Comparison of ENCODE assay signal across 18 cellular contexts in genomic region chr11:44747836-44748235, GRCh38. TPM values are rescaled to one million over a fixed set of nuclear protein-coding genes. Genes with fewer than 3 reads are reported as not detected.
A peak's percentile ranks its signal among the peaks of the same experiment; 100 is the strongest.
DNase-seq lines count a peak whose midpoint lies in the region; ATAC-seq, FAIRE-seq and TF ChIP-seq lines count a peak whose summit lies in the region.
"Had no signal": no experiment of that assay in that cellular context is flagged by ENCODE, and none has a peak within 500 bp of the region (broad histone marks: within the 10 kb centered on the region; RNA-seq: fewer than 3 reads in every experiment).

No MANE protein-coding gene starts in this region.

- no peaks in the 10 kb centered on the region for H3K9me3 Mint-ChIP-seq in CD4-positive, CD25-positive, alpha-beta regulatory T cell
- peaks cover 0 to 3% (median 0%) of the 10 kb centered on the region in 8 donors for H3K9me3 Mint-ChIP-seq in CD4-positive, alpha-beta memory T cell
- no peaks in the 10 kb centered on the region for H3K9me3 Mint-ChIP-seq in nephron

- no peak for DNase-seq in CD4-positive, CD25-positive, alpha-beta regulatory T cell
- no peak for DNase-seq in CD4-positive, alpha-beta memory T cell
- DNase-seq in H1 (ENCODE audit: low read depth in 1 of 2, low spot score in 2 of 2) (no peak), KBM-7 (no peak), MV-4-11 (lab: John Stamatoyannopoulos, UW) (no peak), H4 (ENCODE audit: low spot score) (no peak)
- DNase-seq: AML-193, Calu3, mesendoderm, NCI-H1092 treated with DMSO at 0.1 percent for 48 hours, NCI-H2081, NCI-H446, small intestine, T1000 had no signal

- H3K36me3 Mint-ChIP-seq in CD4-positive, CD25-positive, alpha-beta regulatory T cell, result peaks cover 21% of the 10 kb centered on the region
- H3K36me3 Mint-ChIP-seq in CD4-positive, alpha-beta memory T cell, result peaks cover 24 to 26% of the 10 kb centered on the region in 2 donors
- H3K36me3 Mint-ChIP-seq in nephron (ENCODE audit: low read depth), result no peaks in the 10 kb centered on the region

- no peak overlapping the region; the same call in 1 of the 2 replicates for H4K8ac ChIP-seq in H1 (ENCODE audit: extremely low read depth, insufficient read depth, low read length)

- peak overlapping the region; percentile 35; the same call in 1 of the 2 replicates for H2BK12ac ChIP-seq in H1 (ENCODE audit: low read depth, low read length)

- H3K4me3 ChIP-seq in CD4-positive, CD25-positive, alpha-beta regulatory T cell (ENCODE audit: low read depth, low read length), result no peak overlapping the region
- H3K4me3 ChIP-seq in CD4-positive, alpha-beta memory T cell (ENCODE audit: low read length in 2 of 2), result no peak overlapping the region
- no peak overlapping the region for H3K4me3 ChIP-seq in H1 (ENCODE audit: extremely low read depth in 1 of 4, insufficient read depth in 2 of 4, low read depth in 3 of 4, low read length in 4 of 4)

- whole genome bisulfite sequencing in H1 (ENCODE audit: extremely low coverage in 1 of 2, insufficient coverage in 1 of 2, insufficient read length in 1 of 2, insufficient replicate concordance in 2 of 2, low coverage in 1 of 2, low lambda C conversion rate in 2 of 2, missing lambda C conversion rate in 1 of 2), 2 experiments, result 86% methylated on average over 4 of the region's 5 CpGs; no CpG with 5 or more reads in 1 of the 2 experiments

- no peak overlapping the region for H4K5ac ChIP-seq in H1 (ENCODE audit: insufficient read length, low read depth, low read length)

- peak overlapping the region in 2 of 4 donors; percentile 13 to 17 for H3K4me3 Mint-ChIP-seq in CD4-positive, CD25-positive, alpha-beta regulatory T cell
- peak overlapping the region in 7 of 8 donors; percentile 29 to 80 (median 62) for H3K4me3 Mint-ChIP-seq in CD4-positive, alpha-beta memory T cell
- no peak overlapping the region for H3K4me3 Mint-ChIP-seq in nephron

- TF ChIP-seq CTCF in H1 (IDR thresholded peaks at IDR 0.05; ENCODE audit: control extremely low read depth in 1 of 3, insufficient read depth in 1 of 3, low read depth in 1 of 3, low read length in 3 of 3), result no peak
- no peak for TF ChIP-seq CTCF in nephron (IDR thresholded peaks at IDR 0.05; ENCODE audit: unreplicated experiment in 3 of 3)

- POLR2A ChIA-PET in CD4-positive, alpha-beta memory T cell (lab: Charles Lee; ENCODE audit: partially characterized antibody), result interaction anchor here (1.0 to 2.1 kb wide), 4 partner anchors 13 to 136 kb away, joined by 3 to 8 read pairs (median 3); no protein-coding TSS in a partner anchor
- POLR2A ChIA-PET in H1 (lab: Charles Lee; ENCODE audit: partially characterized antibody), result no interaction called here

- H2AFZ ChIP-seq in H1 (ENCODE audit: low read length), result no peak overlapping the region

- no peaks in the 10 kb centered on the region for H3K36me3 ChIP-seq in CD4-positive, CD25-positive, alpha-beta regulatory T cell (ENCODE audit: control insufficient read depth, insufficient read depth, low read length)
- no peaks in the 10 kb centered on the region for H3K36me3 ChIP-seq in CD4-positive, alpha-beta memory T cell (ENCODE audit: insufficient read depth, low read length)
- no peaks in the 10 kb centered on the region for H3K36me3 ChIP-seq in H1 (ENCODE audit: control insufficient read depth in 2 of 4, insufficient read depth in 4 of 4, low read length in 3 of 4)

- H2BK20ac ChIP-seq in H1 (ENCODE audit: low read length), result no peak overlapping the region

- intact Hi-C loops in CD4-positive, alpha-beta memory T cell (cut with micrococcal nuclease), result loop anchor here (2.0 kb wide), 1 partner anchor 19 kb away; no protein-coding TSS in a partner anchor

- TF ChIP-seq RAD21 in H1 (IDR thresholded peaks at IDR 0.05 in 1 of 2, conservative IDR thresholded peaks at IDR 0.05 in 1 of 2; ENCODE audit: low read depth in 2 of 2, low read length in 2 of 2), result no peak

- H3K9me3 ChIP-seq in CD4-positive, CD25-positive, alpha-beta regulatory T cell (ENCODE audit: control insufficient read depth in 2 of 2, low read length in 2 of 2), result no peaks in the 10 kb centered on the region
- H3K9me3 ChIP-seq in CD4-positive, alpha-beta memory T cell (ENCODE audit: control insufficient read depth in 1 of 2, low read length in 2 of 2), result no peaks in the 10 kb centered on the region
- no peaks in the 10 kb centered on the region for H3K9me3 ChIP-seq in H1 (ENCODE audit: insufficient read depth in 2 of 2, low read depth in 1 of 2, low read length in 1 of 2)

- no peak overlapping the region for H3K56ac ChIP-seq in H1 (replicated peaks; ENCODE audit: insufficient read length, low read depth, low read length)

- no peak for TF ChIP-seq POLR2A in H1 (IDR thresholded peaks at IDR 0.05; ENCODE audit: control extremely low read depth in 1 of 2, low read depth in 2 of 2, low read length in 2 of 2)

- CTCF ChIA-PET in CD4-positive, alpha-beta memory T cell (lab: Charles Lee; ENCODE audit: partially characterized antibody), result interaction anchor here (0.7 to 3.9 kb wide), 2 partner anchors 28 to 163 kb away, joined by 3 to 21 read pairs; no protein-coding TSS in a partner anchor
- CTCF ChIA-PET in H1 (lab: Charles Lee; ENCODE audit: partially characterized antibody), result interaction anchor here (0.8 to 2.3 kb wide), 10 partner anchors 8 to 191 kb away, joined by 3 to 9 read pairs (median 3); no protein-coding TSS in a partner anchor

- no peak for FAIRE-seq in H1 (lab: Jason Lieb, UNC)
- FAIRE-seq: frontal cortex, small intestine had no signal

- no peak overlapping the region for H3K4ac ChIP-seq in H1 (replicated peaks; ENCODE audit: insufficient read length, low read depth, low read length)

- no peaks in the 10 kb centered on the region for H3K79me1 ChIP-seq in H1 (ENCODE audit: low read depth, low read length)

- H3K27me3 ChIP-seq in CD4-positive, CD25-positive, alpha-beta regulatory T cell (ENCODE audit: control insufficient read depth, insufficient read depth, low read length), result no peaks in the 10 kb centered on the region
- no peaks in the 10 kb centered on the region for H3K27me3 ChIP-seq in CD4-positive, alpha-beta memory T cell (ENCODE audit: insufficient read depth, low read length)
- H3K27me3 ChIP-seq in H1 (replicated peaks in 1 of 4; ENCODE audit: control insufficient read depth in 3 of 4, extremely low read depth in 1 of 4, insufficient read depth in 3 of 4, low read length in 3 of 4), result peaks cover 0 to 16% (median 10%) of the 10 kb centered on the region in 4 experiments; a peak in 6 of 7 replicates

- no peak overlapping the region for H3K14ac ChIP-seq in H1 (ENCODE audit: insufficient read length)

- peaks cover 12 to 53% (median 22%) of the 10 kb centered on the region in 4 donors for H3K4me1 Mint-ChIP-seq in CD4-positive, CD25-positive, alpha-beta regulatory T cell
- peaks cover 51 to 91% (median 68%) of the 10 kb centered on the region in 4 donors for H3K4me1 Mint-ChIP-seq in CD4-positive, alpha-beta memory T cell
- peaks cover 57% of the 10 kb centered on the region for H3K4me1 Mint-ChIP-seq in nephron

- TF ChIP-seq EP300 in H1 (IDR thresholded peaks at IDR 0.05; ENCODE audit: borderline replicate concordance in 1 of 2, low read depth in 2 of 2, low read length in 2 of 2), result no peak

- H3K9ac ChIP-seq in H1 (replicated peaks in 1 of 4; ENCODE audit: extremely low read depth in 1 of 4, low read depth in 3 of 4, low read length in 3 of 4), result no peak overlapping the region

- H2BK120ac ChIP-seq in H1 (replicated peaks; ENCODE audit: low read depth, low read length), result peak overlapping the region; percentile 62

- 0 out of 2 replicates have a peak, but pooled peaks cover 2% of the 10 kb centered on the region for H3K23me2 ChIP-seq in H1 (ENCODE audit: low read depth, low read length)

- 0 out of 2 replicates have a peak overlapping the region, but pooled peaks have one; percentile 36 for H2BK15ac ChIP-seq in H1 (ENCODE audit: low read length)

- no peak for ATAC-seq in CD4-positive, CD25-positive, alpha-beta regulatory T cell (ENCODE audit: low read depth in 2 of 2)

- H3K27me3 Mint-ChIP-seq in CD4-positive, CD25-positive, alpha-beta regulatory T cell, result no peaks in the 10 kb centered on the region
- no peaks in the 10 kb centered on the region for H3K27me3 Mint-ChIP-seq in CD4-positive, alpha-beta memory T cell
- H3K27me3 Mint-ChIP-seq in nephron (ENCODE audit: low read depth), result no peaks in the 10 kb centered on the region

- peak overlapping the region; percentile 56 to 90 (median 73) for H3K27ac Mint-ChIP-seq in CD4-positive, CD25-positive, alpha-beta regulatory T cell
- peak overlapping the region; percentile 24 to 88 (median 67) for H3K27ac Mint-ChIP-seq in CD4-positive, alpha-beta memory T cell
- peak overlapping the region in 2 of 3 experiments; percentile 10 to 21 for H3K27ac Mint-ChIP-seq in nephron
- H3K27ac Mint-ChIP-seq: progenitor cell of endocrine pancreas had no signal

- no peak overlapping the region for H2AK5ac ChIP-seq in H1 (ENCODE audit: low read depth, low read length)

- H3K27ac ChIP-seq in CD4-positive, CD25-positive, alpha-beta regulatory T cell (ENCODE audit: insufficient read depth, low read length, poor library complexity, severe bottlenecking), result no peak overlapping the region
- peak overlapping the region; percentile 28 for H3K27ac ChIP-seq in CD4-positive, alpha-beta memory T cell (ENCODE audit: low read depth, low read length)
- no peak overlapping the region for H3K27ac ChIP-seq in H1 (ENCODE audit: low read depth, low read length)
- H3K27ac ChIP-seq: epithelial cell of prostate had no signal

- H3K4me2 ChIP-seq in H1 (ENCODE audit: insufficient read depth in 1 of 2, low read depth in 2 of 2, low read length in 2 of 2), result no peak overlapping the region

- in situ Hi-C loops in KBM-7 (cut with MboI; ENCODE audit: low pct_unique_long_range_greater_than_20kb, low sequenced_read_pairs), result no loop called here

- peak overlapping the region; percentile 11 for H4K91ac ChIP-seq in H1 (replicated peaks; ENCODE audit: insufficient read length, low read length)

- no peaks in the 10 kb centered on the region for H3K79me2 ChIP-seq in H1 (ENCODE audit: control insufficient read depth in 1 of 2, insufficient read depth in 2 of 2, low read length in 2 of 2)

- no peak overlapping the region for H3K23ac ChIP-seq in H1 (ENCODE audit: insufficient read length)

- no peak overlapping the region for H3K18ac ChIP-seq in H1 (ENCODE audit: extremely low read depth, low read length)

- H4K20me1 ChIP-seq in H1 (replicated peaks in 1 of 2; ENCODE audit: control insufficient read depth in 1 of 2, insufficient read depth in 2 of 2, low read length in 2 of 2), result no peaks in the 10 kb centered on the region

- peaks cover 16% of the 10 kb centered on the region for H3K4me1 ChIP-seq in CD4-positive, CD25-positive, alpha-beta regulatory T cell (ENCODE audit: control insufficient read depth, insufficient read depth, low read length, poor library complexity, severe bottlenecking)
- peaks cover 54% of the 10 kb centered on the region for H3K4me1 ChIP-seq in CD4-positive, alpha-beta memory T cell (ENCODE audit: insufficient read depth, low read length)
- H3K4me1 ChIP-seq in H1 (replicated peaks in 1 of 4; ENCODE audit: control insufficient read depth in 3 of 4, insufficient read depth in 4 of 4, low read length in 3 of 4), result peaks cover 2 to 5% (median 2%) of the 10 kb centered on the region in 4 experiments; a peak in 4 of 7 replicates

- no peak overlapping the region for H2BK5ac ChIP-seq in H1 (ENCODE audit: low read depth, low read length)

RNA-seq across cellular contexts. Expression of gene TSPAN18, which starts 21.1 kb away (rescaled TPM):
- total RNA-seq in CD4-positive, CD25-positive, alpha-beta regulatory T cell, result 36.9 TPM
- polyA plus RNA-seq in CD4-positive, CD25-positive, alpha-beta regulatory T cell, result 1 to 10 TPM; 3.2 to 5.9 (median 4.2) TPM
- total RNA-seq in CD4-positive, alpha-beta memory T cell, result 10 to 100 TPM; 17.1 to 19.3 TPM
- 10 to 100 TPM in 1 of 2 donors, 1 to 10 TPM in 1; 7.3 to 48.6 TPM for polyA plus RNA-seq in CD4-positive, alpha-beta memory T cell
- 8.8 and 10.2 TPM in 2 replicates for total RNA-seq in H1 (2021; fragmentation: NEBNext Ultra II Directional; extraction: Animal tissue kit (Norgen Biotek cat#: 25700))
- 5.2 and 7.0 TPM in 2 replicates for polyA plus RNA-seq in H1 (2011; rRNA removed)
- polyA plus RNA-seq in H1 (2011; cell fraction: cytosol; rRNA removed), result 2.8 TPM
- polyA plus RNA-seq in H1 (2011; cell fraction: nucleus; rRNA removed), result 5.7 TPM
- 9.6 to 10.3 TPM (median 10.0 TPM) in 4 replicates for polyA plus RNA-seq in H1 (2012, experiment 1 of 2)
- polyA plus RNA-seq in H1 (2012, experiment 2 of 2), result 8.6 TPM
- polyA plus RNA-seq in H1 (2013, experiment 1 of 2), result 14.5 TPM
- 15.6 TPM for polyA plus RNA-seq in H1 (2013, experiment 2 of 2)
- 4.0 and 5.8 TPM in 2 replicates for polyA minus RNA-seq in H1 (2011; rRNA and poly(A)+ RNA removed)
- polyA minus RNA-seq in H1 (2011; cell fraction: cytosol; rRNA and poly(A)+ RNA removed), result 2.6 TPM
- 6.3 TPM for polyA minus RNA-seq in H1 (2011; cell fraction: nucleus; rRNA and poly(A)+ RNA removed)
- total RNA-seq in H4 (2014; rRNA removed; shearing (Covaris generic)), result 0.83 TPM in 1 of 2 replicates, not detected in the other
- total RNA-seq: Calu3 had no signal

Comparison
In these comparisons a context has a peak if more than half of its experiments do, and no peak if none do; other contexts are left out.
1. H3K27ac Mint-ChIP-seq: peak in every context shown above with its lines; median percentile 73 in CD4-positive, CD25-positive, alpha-beta regulatory T cell; 67 in CD4-positive, alpha-beta memory T cell; 16 in nephron.
2. H3K4me3 Mint-ChIP-seq: peak in CD4-positive, alpha-beta memory T cell (7 of 8); none in nephron (0 of 3).